1 cellular context compared by ENCODE assay signal in genomic region chr9:33354651-33355211, GRCh38.
TF ChIP-seq lines count a peak whose summit lies in the region.

No MANE protein-coding gene starts in this region.

TF ChIP-seq in GM12878, 131 proteins besides CTCF, POLR2A, EP300 and RAD21 (continued from another document):
- no peak for TF ChIP-seq BCL3 (IDR thresholded peaks at IDR 0.05; ENCODE audit: borderline replicate concordance, insufficient read depth, low read depth, low read length, poor library complexity, severe bottlenecking)
TF ChIP-seq in GM12878: peak in this region for 0.
